1 cellular context compared by ENCODE assay signal in the genomic region with DNA sequence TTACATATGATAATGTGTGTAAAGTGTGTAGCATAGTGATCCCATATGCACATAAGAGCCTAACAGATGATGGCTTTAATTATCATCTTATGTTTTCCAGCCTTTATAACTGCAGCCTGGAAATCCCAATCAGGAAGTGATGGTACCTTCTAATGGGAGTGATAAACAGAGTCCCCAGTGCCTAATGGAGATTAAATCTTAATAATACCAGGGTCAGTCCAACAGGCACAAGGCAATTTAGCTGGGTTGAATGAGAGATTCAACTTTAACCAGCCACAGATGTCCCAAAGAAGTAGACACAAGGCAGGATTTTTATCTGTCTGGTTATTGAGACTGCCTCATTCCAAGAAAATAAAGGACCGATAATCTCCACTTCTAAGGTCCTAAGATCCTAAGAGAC.
TF ChIP-seq lines count a peak whose summit lies in the region.

No MANE protein-coding gene starts in this region.

TF ChIP-seq in SK-N-SH treated with all-trans-retinoic acid at 6 μM for 48 hours, 23 proteins besides CTCF, POLR2A, EP300 and RAD21 (continued from another document):
- TF ChIP-seq ZNF8 (CRISPR knock-in tag; IDR thresholded peaks at IDR 0.05) (peak; percentile 56; the same call in 1 of the 2 replicates), TSHZ2 (CRISPR knock-in tag; IDR thresholded peaks at IDR 0.05) (peak; percentile 96)
